ENCODE assay signal across 9 cellular contexts in genomic region chr17:77316191-77316641, GRCh38.
DNase-seq lines count a peak whose midpoint lies in the region; ATAC-seq and TF ChIP-seq lines count a peak whose summit lies in the region.
"Had no signal": no experiment of that assay in that cellular context is flagged by ENCODE, and none has a peak within 500 bp of the region (broad histone marks: within the 10 kb centered on the region; RNA-seq: fewer than 3 reads in every experiment).

No MANE protein-coding gene starts in this region.

- H3K36me3 ChIP-seq in WERI-Rb-1 (peaks cover 82% of the 10 kb centered on the region), prostate gland (no peaks in the 10 kb centered on the region)

- no peaks in the 10 kb centered on the region for H3K9me3 Mint-ChIP-seq in glutamatergic neuron (ENCODE audit: unreplicated experiment)
- no peaks in the 10 kb centered on the region for H3K9me3 Mint-ChIP-seq in stimulated activated naive CD8-positive, alpha-beta T cell treated with anti-CD3 and anti-CD28 coated beads, Interleukin-15, amount 100 ng/mL, for 72 hours

- H3K36me3 Mint-ChIP-seq in glutamatergic neuron (ENCODE audit: unreplicated experiment): no peaks in the 10 kb centered on the region
- H3K36me3 Mint-ChIP-seq: activated naive CD8-positive, alpha-beta T cell had no signal

- peaks cover 15% of the 10 kb centered on the region for H3K4me1 ChIP-seq in prostate gland (replicated peaks)

- intact Hi-C loops in sciatic nerve (cut with DNase I) (no loop called here), prostate gland (cut with DNase I) (no loop called here)

- 54% methylated on average over 14 of the region's 14 CpGs for WGBS in prostate gland

- ATAC-seq in sciatic nerve: no peak
- ATAC-seq in stimulated activated naive CD8-positive, alpha-beta T cell treated with anti-CD3 and anti-CD28 coated beads, Interleukin-15, amount 100 ng/mL, for 72 hours: no peak

- no peaks in the 10 kb centered on the region for H3K27me3 ChIP-seq in WERI-Rb-1 (ENCODE audit: insufficient read depth, low read depth, severe bottlenecking)
- H3K27me3 ChIP-seq in prostate gland (replicated peaks; ENCODE audit: insufficient read depth): no peaks in the 10 kb centered on the region

- TF ChIP-seq POLR2A in prostate gland (IDR thresholded peaks at IDR 0.05): no peak

- no peaks in the 10 kb centered on the region for H3K4me1 Mint-ChIP-seq in glutamatergic neuron (ENCODE audit: low read depth, unreplicated experiment)
- peaks cover 40% of the 10 kb centered on the region for H3K4me1 Mint-ChIP-seq in stimulated activated naive CD8-positive, alpha-beta T cell treated with anti-CD3 and anti-CD28 coated beads, Interleukin-15, amount 100 ng/mL, for 72 hours

- peak; percentile 76 for DNase-seq in ELR (ENCODE audit: low read depth)
- no peak for DNase-seq in WERI-Rb-1
- peak; percentile 17 for DNase-seq in glutamatergic neuron
- DNase-seq in sciatic nerve (ENCODE audit: low spot score): peak; percentile 69
- no peak for DNase-seq in G401 (ENCODE audit: low spot score)
- no peak for DNase-seq in prostate gland (ENCODE audit: low spot score)
- DNase-seq in NOMO-1 treated with DMSO at 0.1 percent for 48 hours (lab: John Stamatoyannopoulos, UW; ENCODE audit: unreplicated experiment): no peak
- DNase-seq in stimulated activated naive CD8-positive, alpha-beta T cell treated with anti-CD3 and anti-CD28 coated beads, Interleukin-15, amount 100 ng/mL, for 72 hours: no peak

- H3K27ac ChIP-seq in WERI-Rb-1 (peak overlapping the region; percentile 72), prostate gland (peak overlapping the region in 1 of 2 donors; percentile 48)

- H3K4me3 Mint-ChIP-seq in glutamatergic neuron (ENCODE audit: unreplicated experiment): no peak overlapping the region
- H3K4me3 Mint-ChIP-seq in stimulated activated naive CD8-positive, alpha-beta T cell treated with anti-CD3 and anti-CD28 coated beads, Interleukin-15, amount 100 ng/mL, for 72 hours: no peak overlapping the region
- H3K4me3 Mint-ChIP-seq: activated naive CD8-positive, alpha-beta T cell had no signal

- no peak overlapping the region for H3K4me3 ChIP-seq in WERI-Rb-1 (ENCODE audit: low read depth, low read length)
- H3K4me3 ChIP-seq in prostate gland: no peak overlapping the region

- in situ Hi-C loops in G401 (cut with HindIII; ENCODE audit: low sequenced_read_pairs): no loop called here

- TF ChIP-seq CTCF in WERI-Rb-1 (IDR thresholded peaks at IDR 0.05; ENCODE audit: low read depth, low read length) (no peak), glutamatergic neuron (IDR thresholded peaks at IDR 0.05; ENCODE audit: partially characterized antibody, unreplicated experiment) (no peak), prostate gland (IDR thresholded peaks at IDR 0.05) (no peak)

- H3K9me3 ChIP-seq in WERI-Rb-1 (ENCODE audit: severe bottlenecking) (no peaks in the 10 kb centered on the region), prostate gland (no peaks in the 10 kb centered on the region)

- H3K27ac Mint-ChIP-seq in glutamatergic neuron (ENCODE audit: unreplicated experiment): no peak overlapping the region
- H3K27ac Mint-ChIP-seq in stimulated activated naive CD8-positive, alpha-beta T cell treated with anti-CD3 and anti-CD28 coated beads, Interleukin-15, amount 100 ng/mL, for 72 hours: no peak overlapping the region
- H3K27ac Mint-ChIP-seq: activated naive CD8-positive, alpha-beta T cell had no signal

- H3K27me3 Mint-ChIP-seq in glutamatergic neuron (ENCODE audit: unreplicated experiment): no peaks in the 10 kb centered on the region
- H3K27me3 Mint-ChIP-seq in stimulated activated naive CD8-positive, alpha-beta T cell treated with anti-CD3 and anti-CD28 coated beads, Interleukin-15, amount 100 ng/mL, for 72 hours: no peaks in the 10 kb centered on the region
- H3K27me3 Mint-ChIP-seq: activated naive CD8-positive, alpha-beta T cell had no signal

Comparison
In these comparisons a context has a peak if more than half of its experiments do, and no peak if none do; other contexts are left out.
1. DNase-seq: peak in ELR (single experiment), glutamatergic neuron (single experiment) and sciatic nerve (single experiment); none in WERI-Rb-1 (single experiment), G401 (single experiment), prostate gland (single experiment), NOMO-1 treated with DMSO at 0.1 percent for 48 hours (single experiment) and stimulated activated naive CD8-positive, alpha-beta T cell treated with anti-CD3 and anti-CD28 coated beads, Interleukin-15, amount 100 ng/mL, for 72 hours (0 of 2).